In genomic region chr11:63635762-63636465, GRCh38 we compare ENCODE assay signal across 1 cellular context.
TF ChIP-seq lines count a peak whose summit lies in the region.

No MANE protein-coding gene starts in this region.

TF ChIP-seq in HCT116, 20 proteins besides CTCF, POLR2A, EP300 and RAD21 (continued from another document):
- TF ChIP-seq ZBTB33 (IDR thresholded peaks at IDR 0.05; ENCODE audit: extremely low read depth, insufficient replicate concordance, low read length), result no peak
- no peak for TF ChIP-seq ZNF274 (IDR thresholded peaks at IDR 0.05; ENCODE audit: low read depth, low read length)
- TF ChIP-seq FOSL1 (IDR thresholded peaks at IDR 0.05; ENCODE audit: low read depth), result no peak
- TF ChIP-seq SRF (IDR thresholded peaks at IDR 0.05; ENCODE audit: low read depth), result no peak
- TF ChIP-seq ATF3 (IDR thresholded peaks at IDR 0.05), result no peak
- TF ChIP-seq ELF1 (IDR thresholded peaks at IDR 0.05; ENCODE audit: borderline replicate concordance, low read depth), result no peak
- TF ChIP-seq ZFX (IDR thresholded peaks at IDR 0.05), result no peak
- TF ChIP-seq SP1 (IDR thresholded peaks at IDR 0.05; ENCODE audit: low read depth), result no peak
